In the genomic region with DNA sequence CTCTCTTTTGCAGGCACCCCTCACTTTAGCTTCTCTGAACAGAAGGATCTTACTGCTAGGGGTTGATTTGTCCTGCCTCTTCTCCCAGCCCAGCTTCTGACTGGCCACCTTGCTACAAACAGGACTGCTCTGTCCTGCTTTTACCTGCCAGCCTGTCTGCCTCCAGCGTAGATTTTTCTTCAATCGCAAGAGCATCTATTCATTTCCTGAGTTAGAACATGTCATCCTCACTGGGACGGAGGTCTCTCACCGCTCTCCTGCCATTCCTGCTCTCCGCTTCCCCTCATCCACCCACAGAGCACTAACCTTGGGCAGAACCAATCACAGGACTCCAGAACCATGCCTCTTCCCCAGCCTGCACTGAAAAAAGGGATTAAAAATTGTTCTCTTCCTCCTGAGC, we compare ENCODE assay signal across 2 cellular contexts.
A peak's percentile ranks its signal among the peaks of the same experiment; 100 is the strongest.
TF ChIP-seq lines count a peak whose summit lies in the region.

No MANE protein-coding gene starts in this region.

TF ChIP-seq in SK-N-SH, 30 proteins besides CTCF, POLR2A, EP300 and RAD21 (continued from another document):
- TF ChIP-seq MXI1 (IDR thresholded peaks at IDR 0.05; ENCODE audit: low read depth, low read length): 0 out of 2 replicates have a peak, but pooled peaks have one; percentile 1

TF ChIP-seq in SK-N-SH treated with all-trans-retinoic acid at 6 μM for 48 hours, 23 proteins besides CTCF, POLR2A, EP300 and RAD21:
- TF ChIP-seq, protein P1, sequence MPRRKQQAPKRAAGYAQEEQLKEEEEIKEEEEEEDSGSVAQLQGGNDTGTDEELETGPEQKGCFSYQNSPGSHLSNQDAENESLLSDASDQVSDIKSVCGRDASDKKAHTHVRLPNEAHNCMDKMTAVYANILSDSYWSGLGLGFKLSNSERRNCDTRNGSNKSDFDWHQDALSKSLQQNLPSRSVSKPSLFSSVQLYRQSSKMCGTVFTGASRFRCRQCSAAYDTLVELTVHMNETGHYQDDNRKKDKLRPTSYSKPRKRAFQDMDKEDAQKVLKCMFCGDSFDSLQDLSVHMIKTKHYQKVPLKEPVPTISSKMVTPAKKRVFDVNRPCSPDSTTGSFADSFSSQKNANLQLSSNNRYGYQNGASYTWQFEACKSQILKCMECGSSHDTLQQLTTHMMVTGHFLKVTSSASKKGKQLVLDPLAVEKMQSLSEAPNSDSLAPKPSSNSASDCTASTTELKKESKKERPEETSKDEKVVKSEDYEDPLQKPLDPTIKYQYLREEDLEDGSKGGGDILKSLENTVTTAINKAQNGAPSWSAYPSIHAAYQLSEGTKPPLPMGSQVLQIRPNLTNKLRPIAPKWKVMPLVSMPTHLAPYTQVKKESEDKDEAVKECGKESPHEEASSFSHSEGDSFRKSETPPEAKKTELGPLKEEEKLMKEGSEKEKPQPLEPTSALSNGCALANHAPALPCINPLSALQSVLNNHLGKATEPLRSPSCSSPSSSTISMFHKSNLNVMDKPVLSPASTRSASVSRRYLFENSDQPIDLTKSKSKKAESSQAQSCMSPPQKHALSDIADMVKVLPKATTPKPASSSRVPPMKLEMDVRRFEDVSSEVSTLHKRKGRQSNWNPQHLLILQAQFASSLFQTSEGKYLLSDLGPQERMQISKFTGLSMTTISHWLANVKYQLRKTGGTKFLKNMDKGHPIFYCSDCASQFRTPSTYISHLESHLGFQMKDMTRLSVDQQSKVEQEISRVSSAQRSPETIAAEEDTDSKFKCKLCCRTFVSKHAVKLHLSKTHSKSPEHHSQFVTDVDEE (CRISPR knock-in tag; IDR thresholded peaks at IDR 0.05): no peak
- TF ChIP-seq ZC3H10 (CRISPR knock-in tag; IDR thresholded peaks at IDR 0.05) (no peak), ZNF565 (CRISPR knock-in tag; conservative IDR thresholded peaks at IDR 0.05; ENCODE audit: low read depth) (no peak), OSR1 (CRISPR knock-in tag; IDR thresholded peaks at IDR 0.05) (no peak), ZNF8 (CRISPR knock-in tag; IDR thresholded peaks at IDR 0.05) (no peak), ZFP3 (CRISPR knock-in tag; IDR thresholded peaks at IDR 0.05) (no peak), BACH2 (CRISPR knock-in tag; IDR thresholded peaks at IDR 0.05; ENCODE audit: borderline replicate concordance) (no peak), ESRRG (CRISPR knock-in tag; IDR thresholded peaks at IDR 0.05) (no peak), ZFP30 (CRISPR knock-in tag; IDR thresholded peaks at IDR 0.05) (no peak), ARNTL (CRISPR knock-in tag; IDR thresholded peaks at IDR 0.05; ENCODE audit: borderline replicate concordance, low read depth) (no peak), SNAI2 (CRISPR knock-in tag; IDR thresholded peaks at IDR 0.05) (no peak), ISL1 (CRISPR knock-in tag; IDR thresholded peaks at IDR 0.05) (no peak), TOX (CRISPR knock-in tag; IDR thresholded peaks at IDR 0.05; ENCODE audit: borderline replicate concordance) (no peak), ZNF70 (CRISPR knock-in tag; IDR thresholded peaks at IDR 0.05) (no peak), CSDC2 (CRISPR knock-in tag; IDR thresholded peaks at IDR 0.05) (no peak), PPARA (CRISPR knock-in tag; IDR thresholded peaks at IDR 0.05; ENCODE audit: borderline replicate concordance) (no peak)
- TF ChIP-seq, protein P2, sequence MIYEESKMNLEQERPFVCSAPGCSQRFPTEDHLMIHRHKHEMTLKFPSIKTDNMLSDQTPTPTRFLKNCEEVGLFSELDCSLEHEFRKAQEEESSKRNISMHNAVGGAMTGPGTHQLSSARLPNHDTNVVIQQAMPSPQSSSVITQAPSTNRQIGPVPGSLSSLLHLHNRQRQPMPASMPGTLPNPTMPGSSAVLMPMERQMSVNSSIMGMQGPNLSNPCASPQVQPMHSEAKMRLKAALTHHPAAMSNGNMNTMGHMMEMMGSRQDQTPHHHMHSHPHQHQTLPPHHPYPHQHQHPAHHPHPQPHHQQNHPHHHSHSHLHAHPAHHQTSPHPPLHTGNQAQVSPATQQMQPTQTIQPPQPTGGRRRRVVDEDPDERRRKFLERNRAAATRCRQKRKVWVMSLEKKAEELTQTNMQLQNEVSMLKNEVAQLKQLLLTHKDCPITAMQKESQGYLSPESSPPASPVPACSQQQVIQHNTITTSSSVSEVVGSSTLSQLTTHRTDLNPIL (CRISPR knock-in tag; IDR thresholded peaks at IDR 0.05; ENCODE audit: low read depth): no peak
- TF ChIP-seq, protein P3, sequence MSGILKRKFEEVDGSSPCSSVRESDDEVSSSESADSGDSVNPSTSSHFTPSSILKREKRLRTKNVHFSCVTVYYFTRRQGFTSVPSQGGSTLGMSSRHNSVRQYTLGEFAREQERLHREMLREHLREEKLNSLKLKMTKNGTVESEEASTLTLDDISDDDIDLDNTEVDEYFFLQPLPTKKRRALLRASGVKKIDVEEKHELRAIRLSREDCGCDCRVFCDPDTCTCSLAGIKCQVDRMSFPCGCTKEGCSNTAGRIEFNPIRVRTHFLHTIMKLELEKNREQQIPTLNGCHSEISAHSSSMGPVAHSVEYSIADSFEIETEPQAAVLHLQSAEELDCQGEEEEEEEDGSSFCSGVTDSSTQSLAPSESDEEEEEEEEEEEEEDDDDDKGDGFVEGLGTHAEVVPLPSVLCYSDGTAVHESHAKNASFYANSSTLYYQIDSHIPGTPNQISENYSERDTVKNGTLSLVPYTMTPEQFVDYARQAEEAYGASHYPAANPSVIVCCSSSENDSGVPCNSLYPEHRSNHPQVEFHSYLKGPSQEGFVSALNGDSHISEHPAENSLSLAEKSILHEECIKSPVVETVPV (CRISPR knock-in tag; IDR thresholded peaks at IDR 0.05): no peak
- TF ChIP-seq, protein P4, sequence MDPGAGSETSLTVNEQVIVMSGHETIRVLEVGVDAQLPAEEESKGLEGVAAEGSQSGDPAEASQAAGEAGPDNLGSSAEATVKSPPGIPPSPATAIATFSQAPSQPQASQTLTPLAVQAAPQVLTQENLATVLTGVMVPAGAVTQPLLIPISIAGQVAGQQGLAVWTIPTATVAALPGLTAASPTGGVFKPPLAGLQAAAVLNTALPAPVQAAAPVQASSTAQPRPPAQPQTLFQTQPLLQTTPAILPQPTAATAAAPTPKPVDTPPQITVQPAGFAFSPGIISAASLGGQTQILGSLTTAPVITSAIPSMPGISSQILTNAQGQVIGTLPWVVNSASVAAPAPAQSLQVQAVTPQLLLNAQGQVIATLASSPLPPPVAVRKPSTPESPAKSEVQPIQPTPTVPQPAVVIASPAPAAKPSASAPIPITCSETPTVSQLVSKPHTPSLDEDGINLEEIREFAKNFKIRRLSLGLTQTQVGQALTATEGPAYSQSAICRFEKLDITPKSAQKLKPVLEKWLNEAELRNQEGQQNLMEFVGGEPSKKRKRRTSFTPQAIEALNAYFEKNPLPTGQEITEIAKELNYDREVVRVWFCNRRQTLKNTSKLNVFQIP (CRISPR knock-in tag; IDR thresholded peaks at IDR 0.05; ENCODE audit: borderline replicate concordance, low read depth): no peak
- TF ChIP-seq, protein P5, sequence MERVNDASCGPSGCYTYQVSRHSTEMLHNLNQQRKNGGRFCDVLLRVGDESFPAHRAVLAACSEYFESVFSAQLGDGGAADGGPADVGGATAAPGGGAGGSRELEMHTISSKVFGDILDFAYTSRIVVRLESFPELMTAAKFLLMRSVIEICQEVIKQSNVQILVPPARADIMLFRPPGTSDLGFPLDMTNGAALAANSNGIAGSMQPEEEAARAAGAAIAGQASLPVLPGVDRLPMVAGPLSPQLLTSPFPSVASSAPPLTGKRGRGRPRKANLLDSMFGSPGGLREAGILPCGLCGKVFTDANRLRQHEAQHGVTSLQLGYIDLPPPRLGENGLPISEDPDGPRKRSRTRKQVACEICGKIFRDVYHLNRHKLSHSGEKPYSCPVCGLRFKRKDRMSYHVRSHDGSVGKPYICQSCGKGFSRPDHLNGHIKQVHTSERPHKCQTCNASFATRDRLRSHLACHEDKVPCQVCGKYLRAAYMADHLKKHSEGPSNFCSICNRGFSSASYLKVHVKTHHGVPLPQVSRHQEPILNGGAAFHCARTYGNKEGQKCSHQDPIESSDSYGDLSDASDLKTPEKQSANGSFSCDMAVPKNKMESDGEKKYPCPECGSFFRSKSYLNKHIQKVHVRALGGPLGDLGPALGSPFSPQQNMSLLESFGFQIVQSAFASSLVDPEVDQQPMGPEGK (CRISPR knock-in tag; IDR thresholded peaks at IDR 0.05; ENCODE audit: borderline replicate concordance): no peak
TF ChIP-seq in SK-N-SH treated with all-trans-retinoic acid at 6 μM for 48 hours: peak in this region for 0.
